Comparison of ENCODE assay signal across 3 cellular contexts in the genomic region with DNA sequence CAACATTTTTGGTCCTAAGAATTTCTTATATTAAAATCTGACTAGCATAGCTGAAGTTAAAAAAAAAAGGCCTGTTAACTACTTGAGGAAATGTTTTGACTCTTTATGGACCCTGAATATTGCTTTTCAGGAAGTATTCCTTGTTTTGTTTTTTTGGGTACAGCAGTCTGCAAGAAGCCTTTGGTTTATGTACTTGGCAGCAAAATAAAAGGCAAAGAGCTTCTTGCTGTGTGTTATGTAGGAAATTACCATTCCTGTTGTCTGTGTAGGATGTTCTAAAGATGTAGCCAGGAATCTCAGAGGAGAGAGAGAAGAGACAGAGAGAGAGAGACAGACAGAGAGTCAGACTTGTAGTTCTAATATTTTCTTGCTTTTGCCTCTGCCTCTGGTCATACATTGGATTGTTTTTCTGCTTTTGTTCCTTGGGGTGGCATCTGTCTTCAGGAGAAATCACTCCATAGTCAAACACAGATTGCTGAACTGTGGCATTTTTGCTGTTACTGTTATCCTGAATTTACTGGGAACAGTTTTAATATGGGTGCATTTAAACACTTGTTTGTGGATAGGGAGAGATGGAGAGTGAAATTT.
TF ChIP-seq lines count a peak whose summit lies in the region.

No MANE protein-coding gene starts in this region.

TF ChIP-seq in liver, 16 proteins besides CTCF, POLR2A, EP300 and RAD21:
- TF ChIP-seq GABPA (IDR thresholded peaks at IDR 0.05 in 1 of 2, conservative IDR thresholded peaks at IDR 0.05 in 1 of 2) (no peak), TAF1 (conservative IDR thresholded peaks at IDR 0.05) (no peak), HNF4G (IDR thresholded peaks at IDR 0.05) (no peak), NR2F2 (IDR thresholded peaks at IDR 0.05) (no peak), SP1 (IDR thresholded peaks at IDR 0.05) (no peak), FOXA2 (IDR thresholded peaks at IDR 0.05) (no peak), FOXA1 (IDR thresholded peaks at IDR 0.05) (no peak), EGR1 (IDR thresholded peaks at IDR 0.05; ENCODE audit: low read depth in 2 of 2) (no peak), YY1 (IDR thresholded peaks at IDR 0.05) (no peak), RXRA (IDR thresholded peaks at IDR 0.05) (no peak), JUND (IDR thresholded peaks at IDR 0.05) (no peak)
- TF ChIP-seq, protein P1, sequence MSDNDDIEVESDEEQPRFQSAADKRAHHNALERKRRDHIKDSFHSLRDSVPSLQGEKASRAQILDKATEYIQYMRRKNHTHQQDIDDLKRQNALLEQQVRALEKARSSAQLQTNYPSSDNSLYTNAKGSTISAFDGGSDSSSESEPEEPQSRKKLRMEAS (IDR thresholded peaks at IDR 0.05) = no peak
- TF ChIP-seq, protein P2, sequence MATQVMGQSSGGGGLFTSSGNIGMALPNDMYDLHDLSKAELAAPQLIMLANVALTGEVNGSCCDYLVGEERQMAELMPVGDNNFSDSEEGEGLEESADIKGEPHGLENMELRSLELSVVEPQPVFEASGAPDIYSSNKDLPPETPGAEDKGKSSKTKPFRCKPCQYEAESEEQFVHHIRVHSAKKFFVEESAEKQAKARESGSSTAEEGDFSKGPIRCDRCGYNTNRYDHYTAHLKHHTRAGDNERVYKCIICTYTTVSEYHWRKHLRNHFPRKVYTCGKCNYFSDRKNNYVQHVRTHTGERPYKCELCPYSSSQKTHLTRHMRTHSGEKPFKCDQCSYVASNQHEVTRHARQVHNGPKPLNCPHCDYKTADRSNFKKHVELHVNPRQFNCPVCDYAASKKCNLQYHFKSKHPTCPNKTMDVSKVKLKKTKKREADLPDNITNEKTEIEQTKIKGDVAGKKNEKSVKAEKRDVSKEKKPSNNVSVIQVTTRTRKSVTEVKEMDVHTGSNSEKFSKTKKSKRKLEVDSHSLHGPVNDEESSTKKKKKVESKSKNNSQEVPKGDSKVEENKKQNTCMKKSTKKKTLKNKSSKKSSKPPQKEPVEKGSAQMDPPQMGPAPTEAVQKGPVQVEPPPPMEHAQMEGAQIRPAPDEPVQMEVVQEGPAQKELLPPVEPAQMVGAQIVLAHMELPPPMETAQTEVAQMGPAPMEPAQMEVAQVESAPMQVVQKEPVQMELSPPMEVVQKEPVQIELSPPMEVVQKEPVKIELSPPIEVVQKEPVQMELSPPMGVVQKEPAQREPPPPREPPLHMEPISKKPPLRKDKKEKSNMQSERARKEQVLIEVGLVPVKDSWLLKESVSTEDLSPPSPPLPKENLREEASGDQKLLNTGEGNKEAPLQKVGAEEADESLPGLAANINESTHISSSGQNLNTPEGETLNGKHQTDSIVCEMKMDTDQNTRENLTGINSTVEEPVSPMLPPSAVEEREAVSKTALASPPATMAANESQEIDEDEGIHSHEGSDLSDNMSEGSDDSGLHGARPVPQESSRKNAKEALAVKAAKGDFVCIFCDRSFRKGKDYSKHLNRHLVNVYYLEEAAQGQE (IDR thresholded peaks at IDR 0.05) = no peak
- TF ChIP-seq, protein P3, sequence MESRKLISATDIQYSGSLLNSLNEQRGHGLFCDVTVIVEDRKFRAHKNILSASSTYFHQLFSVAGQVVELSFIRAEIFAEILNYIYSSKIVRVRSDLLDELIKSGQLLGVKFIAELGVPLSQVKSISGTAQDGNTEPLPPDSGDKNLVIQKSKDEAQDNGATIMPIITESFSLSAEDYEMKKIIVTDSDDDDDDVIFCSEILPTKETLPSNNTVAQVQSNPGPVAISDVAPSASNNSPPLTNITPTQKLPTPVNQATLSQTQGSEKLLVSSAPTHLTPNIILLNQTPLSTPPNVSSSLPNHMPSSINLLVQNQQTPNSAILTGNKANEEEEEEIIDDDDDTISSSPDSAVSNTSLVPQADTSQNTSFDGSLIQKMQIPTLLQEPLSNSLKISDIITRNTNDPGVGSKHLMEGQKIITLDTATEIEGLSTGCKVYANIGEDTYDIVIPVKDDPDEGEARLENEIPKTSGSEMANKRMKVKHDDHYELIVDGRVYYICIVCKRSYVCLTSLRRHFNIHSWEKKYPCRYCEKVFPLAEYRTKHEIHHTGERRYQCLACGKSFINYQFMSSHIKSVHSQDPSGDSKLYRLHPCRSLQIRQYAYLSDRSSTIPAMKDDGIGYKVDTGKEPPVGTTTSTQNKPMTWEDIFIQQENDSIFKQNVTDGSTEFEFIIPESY (IDR thresholded peaks at IDR 0.05) = no peak
TF ChIP-seq in liver: peak in this region for 0.

TF ChIP-seq in HepG2, 621 proteins besides CTCF, POLR2A, EP300 and RAD21:
- TF ChIP-seq, protein P4, sequence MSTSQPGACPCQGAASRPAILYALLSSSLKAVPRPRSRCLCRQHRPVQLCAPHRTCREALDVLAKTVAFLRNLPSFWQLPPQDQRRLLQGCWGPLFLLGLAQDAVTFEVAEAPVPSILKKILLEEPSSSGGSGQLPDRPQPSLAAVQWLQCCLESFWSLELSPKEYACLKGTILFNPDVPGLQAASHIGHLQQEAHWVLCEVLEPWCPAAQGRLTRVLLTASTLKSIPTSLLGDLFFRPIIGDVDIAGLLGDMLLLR (CRISPR knock-in tag; IDR thresholded peaks at IDR 0.05) = no peak
- TF ChIP-seq TCF7 (IDR thresholded peaks at IDR 0.05; ENCODE audit: low read depth) (no peak), NONO (IDR thresholded peaks at IDR 0.05) (no peak), NONO (CRISPR knock-in tag; conservative IDR thresholded peaks at IDR 0.05) (no peak), REXO4 (CRISPR knock-in tag; IDR thresholded peaks at IDR 0.05; ENCODE audit: borderline replicate concordance) (no peak), ZNF451 (CRISPR knock-in tag; IDR thresholded peaks at IDR 0.05) (no peak), ZNF180 (CRISPR knock-in tag; IDR thresholded peaks at IDR 0.05; ENCODE audit: borderline replicate concordance, low read depth) (no peak), PHF8 (CRISPR knock-in tag; IDR thresholded peaks at IDR 0.05) (no peak), TBX2 (CRISPR knock-in tag; IDR thresholded peaks at IDR 0.05; ENCODE audit: borderline replicate concordance) (no peak), RFX1 (IDR thresholded peaks at IDR 0.05) (no peak), ATRX (CRISPR knock-in tag; IDR thresholded peaks at IDR 0.05; ENCODE audit: borderline replicate concordance) (no peak)
- TF ChIP-seq, protein P5, sequence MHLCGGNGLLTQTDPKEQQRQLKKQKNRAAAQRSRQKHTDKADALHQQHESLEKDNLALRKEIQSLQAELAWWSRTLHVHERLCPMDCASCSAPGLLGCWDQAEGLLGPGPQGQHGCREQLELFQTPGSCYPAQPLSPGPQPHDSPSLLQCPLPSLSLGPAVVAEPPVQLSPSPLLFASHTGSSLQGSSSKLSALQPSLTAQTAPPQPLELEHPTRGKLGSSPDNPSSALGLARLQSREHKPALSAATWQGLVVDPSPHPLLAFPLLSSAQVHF (CRISPR knock-in tag; IDR thresholded peaks at IDR 0.05) = no peak
- TF ChIP-seq, protein P6, sequence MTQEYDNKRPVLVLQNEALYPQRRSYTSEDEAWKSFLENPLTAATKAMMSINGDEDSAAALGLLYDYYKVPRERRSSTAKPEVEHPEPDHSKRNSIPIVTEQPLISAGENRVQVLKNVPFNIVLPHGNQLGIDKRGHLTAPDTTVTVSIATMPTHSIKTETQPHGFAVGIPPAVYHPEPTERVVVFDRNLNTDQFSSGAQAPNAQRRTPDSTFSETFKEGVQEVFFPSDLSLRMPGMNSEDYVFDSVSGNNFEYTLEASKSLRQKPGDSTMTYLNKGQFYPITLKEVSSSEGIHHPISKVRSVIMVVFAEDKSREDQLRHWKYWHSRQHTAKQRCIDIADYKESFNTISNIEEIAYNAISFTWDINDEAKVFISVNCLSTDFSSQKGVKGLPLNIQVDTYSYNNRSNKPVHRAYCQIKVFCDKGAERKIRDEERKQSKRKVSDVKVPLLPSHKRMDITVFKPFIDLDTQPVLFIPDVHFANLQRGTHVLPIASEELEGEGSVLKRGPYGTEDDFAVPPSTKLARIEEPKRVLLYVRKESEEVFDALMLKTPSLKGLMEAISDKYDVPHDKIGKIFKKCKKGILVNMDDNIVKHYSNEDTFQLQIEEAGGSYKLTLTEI (CRISPR knock-in tag; conservative IDR thresholded peaks at IDR 0.05) = no peak
- TF ChIP-seq, protein P7, sequence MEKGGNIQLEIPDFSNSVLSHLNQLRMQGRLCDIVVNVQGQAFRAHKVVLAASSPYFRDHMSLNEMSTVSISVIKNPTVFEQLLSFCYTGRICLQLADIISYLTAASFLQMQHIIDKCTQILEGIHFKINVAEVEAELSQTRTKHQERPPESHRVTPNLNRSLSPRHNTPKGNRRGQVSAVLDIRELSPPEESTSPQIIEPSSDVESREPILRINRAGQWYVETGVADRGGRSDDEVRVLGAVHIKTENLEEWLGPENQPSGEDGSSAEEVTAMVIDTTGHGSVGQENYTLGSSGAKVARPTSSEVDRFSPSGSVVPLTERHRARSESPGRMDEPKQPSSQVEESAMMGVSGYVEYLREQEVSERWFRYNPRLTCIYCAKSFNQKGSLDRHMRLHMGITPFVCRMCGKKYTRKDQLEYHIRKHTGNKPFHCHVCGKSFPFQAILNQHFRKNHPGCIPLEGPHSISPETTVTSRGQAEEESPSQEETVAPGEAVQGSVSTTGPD (CRISPR knock-in tag; IDR thresholded peaks at IDR 0.05) = no peak

TF ChIP-seq in endothelial cell of umbilical vein, 7 proteins besides CTCF, POLR2A, EP300 and RAD21:
- TF ChIP-seq GATA2 (IDR thresholded peaks at IDR 0.05; ENCODE audit: insufficient read depth, insufficient read length, low read depth, low read length) (no peak), EZH2 (IDR thresholded peaks at IDR 0.05; ENCODE audit: borderline replicate concordance, low read depth, low read length, severe bottlenecking) (no peak), MYC (IDR thresholded peaks at IDR 0.05; ENCODE audit: low read depth, low read length) (no peak), FOS (IDR thresholded peaks at IDR 0.05; ENCODE audit: borderline replicate concordance, insufficient read depth, low read length) (no peak), POLR2AphosphoS5 (IDR thresholded peaks at IDR 0.05; ENCODE audit: insufficient read depth, low read depth, low read length) (no peak), JUN (IDR thresholded peaks at IDR 0.05; ENCODE audit: borderline replicate concordance, insufficient read depth, insufficient read length, low read depth) (no peak)
- TF ChIP-seq, protein P1 (IDR thresholded peaks at IDR 0.05; ENCODE audit: insufficient read depth, insufficient read length) = no peak
TF ChIP-seq in endothelial cell of umbilical vein: peak in this region for 0.
